8 cellular contexts compared by ENCODE assay signal in the genomic region with DNA sequence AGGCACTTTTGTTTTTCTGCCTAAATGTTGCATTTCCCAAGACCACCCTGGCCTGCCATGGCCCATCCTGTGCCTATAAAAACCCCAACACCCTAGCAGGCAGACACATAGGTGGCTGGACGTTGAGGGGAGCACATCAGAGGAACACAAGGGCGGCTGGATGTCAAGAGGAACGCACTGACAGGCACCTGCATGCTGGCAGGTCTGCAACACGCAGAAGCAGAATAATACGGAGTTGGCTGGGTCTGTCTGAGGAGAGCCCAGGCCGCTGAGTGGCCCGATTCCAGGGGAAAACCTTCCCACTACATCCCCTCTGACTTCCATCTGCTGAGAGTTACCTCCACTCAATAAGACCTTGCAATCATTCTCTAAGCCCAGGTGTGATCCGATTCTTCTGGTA.
"Had no signal": no experiment of that assay in that cellular context is flagged by ENCODE, and none has a peak within 500 bp of the region (broad histone marks: within the 10 kb centered on the region; RNA-seq: fewer than 3 reads in every experiment).

No MANE protein-coding gene starts in this region.

- H3K27ac ChIP-seq: GM23248, HL-60 had no signal

- H3K4me1 ChIP-seq: HAP-1 had no signal

- FAIRE-seq: HepG2 had no signal

- ATAC-seq: HCT116, HepG2 had no signal

- H3K4me3 ChIP-seq: GM23248, HAP-1 had no signal

- H3K36me3 ChIP-seq: HAP-1 had no signal

- H3K9ac ChIP-seq: GM23248 had no signal

- H2AFZ ChIP-seq: GM23248 had no signal

- DNase-seq: GM23248, GOT3, H7, HFFc6 had no signal

- H3K9me3 ChIP-seq: HAP-1 had no signal
